ENCODE assay signal across 1 cellular context in the genomic region with DNA sequence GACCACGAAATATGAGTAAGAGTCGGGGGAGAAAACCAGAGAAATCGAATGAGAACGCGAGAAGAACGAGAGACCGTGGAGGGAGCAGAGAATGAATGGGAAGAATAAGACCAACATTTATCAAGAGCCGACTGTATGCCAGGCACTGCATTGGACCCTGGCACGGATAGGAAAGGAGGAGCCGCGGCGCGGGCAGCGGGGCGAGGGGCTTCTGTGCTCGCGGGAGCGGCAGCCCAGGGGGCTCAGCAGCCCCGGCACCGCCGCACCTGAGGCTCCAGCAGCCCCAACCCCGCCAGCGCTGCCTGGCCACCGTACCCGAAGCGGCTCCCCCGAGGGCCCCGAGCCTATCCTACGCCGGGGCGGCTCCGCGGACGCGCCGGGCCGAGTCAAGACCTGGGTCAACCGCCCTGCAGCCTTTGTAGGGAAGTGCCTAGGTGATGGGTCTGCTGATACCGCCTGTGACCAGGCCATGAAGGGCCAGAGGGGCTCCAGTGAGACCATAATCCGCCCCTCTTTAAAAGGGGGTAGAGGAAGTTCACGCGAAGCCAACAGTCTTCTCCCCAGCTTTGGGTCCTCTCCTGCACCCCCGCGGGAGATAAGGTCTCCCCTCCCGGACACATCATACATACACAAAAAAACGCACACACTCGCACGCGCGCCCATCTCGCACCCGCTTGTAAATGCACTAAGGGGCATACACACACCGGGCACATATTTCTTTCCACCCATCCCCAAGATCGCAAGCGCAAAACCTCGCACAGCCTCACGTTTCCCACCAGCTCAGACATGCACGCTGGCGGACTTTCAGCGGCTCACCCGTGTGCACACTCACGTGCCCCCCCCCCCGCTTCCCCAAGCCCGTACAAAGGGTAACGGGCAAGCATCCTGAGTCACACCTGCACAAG.
TF ChIP-seq lines count a peak whose summit lies in the region.

No MANE protein-coding gene starts in this region.

TF ChIP-seq in HepG2, 621 proteins besides CTCF, POLR2A, EP300 and RAD21 (continued from another document and continues in another):
- TF ChIP-seq, protein P1, sequence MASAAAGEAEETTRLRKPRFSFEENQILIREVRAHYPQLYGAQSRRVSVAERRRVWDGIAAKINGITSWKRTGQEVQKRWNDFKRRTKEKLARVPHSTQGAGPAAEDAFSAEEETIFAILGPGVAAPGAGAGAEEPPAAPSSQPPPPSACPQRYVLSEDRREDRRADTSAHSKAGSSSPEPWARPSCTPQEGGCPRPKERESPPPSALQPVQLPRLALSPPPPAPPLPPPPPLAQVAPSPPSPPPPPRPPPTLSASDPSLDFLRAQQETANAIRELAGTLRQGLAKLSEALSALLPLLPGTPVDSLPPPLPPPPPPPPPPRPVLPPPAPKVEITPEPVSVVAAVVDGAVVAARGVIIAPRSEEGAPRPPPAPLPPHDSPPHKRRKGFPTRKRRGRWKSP (CRISPR knock-in tag; IDR thresholded peaks at IDR 0.05) = no peak; the same call in 1 of the 2 replicates
- TF ChIP-seq ZNF543 (CRISPR knock-in tag; IDR thresholded peaks at IDR 0.05) = 0 out of 2 replicates have a peak, but pooled peaks have one; percentile 8
- TF ChIP-seq RARA (CRISPR knock-in tag; IDR thresholded peaks at IDR 0.05) = 0 out of 2 replicates have a peak, but pooled peaks have one; percentile 10
- TF ChIP-seq, protein P2, sequence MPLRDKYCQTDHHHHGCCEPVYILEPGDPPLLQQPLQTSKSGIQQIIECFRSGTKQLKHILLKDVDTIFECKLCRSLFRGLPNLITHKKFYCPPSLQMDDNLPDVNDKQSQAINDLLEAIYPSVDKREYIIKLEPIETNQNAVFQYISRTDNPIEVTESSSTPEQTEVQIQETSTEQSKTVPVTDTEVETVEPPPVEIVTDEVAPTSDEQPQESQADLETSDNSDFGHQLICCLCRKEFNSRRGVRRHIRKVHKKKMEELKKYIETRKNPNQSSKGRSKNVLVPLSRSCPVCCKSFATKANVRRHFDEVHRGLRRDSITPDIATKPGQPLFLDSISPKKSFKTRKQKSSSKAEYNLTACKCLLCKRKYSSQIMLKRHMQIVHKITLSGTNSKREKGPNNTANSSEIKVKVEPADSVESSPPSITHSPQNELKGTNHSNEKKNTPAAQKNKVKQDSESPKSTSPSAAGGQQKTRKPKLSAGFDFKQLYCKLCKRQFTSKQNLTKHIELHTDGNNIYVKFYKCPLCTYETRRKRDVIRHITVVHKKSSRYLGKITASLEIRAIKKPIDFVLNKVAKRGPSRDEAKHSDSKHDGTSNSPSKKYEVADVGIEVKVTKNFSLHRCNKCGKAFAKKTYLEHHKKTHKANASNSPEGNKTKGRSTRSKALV (CRISPR knock-in tag; IDR thresholded peaks at IDR 0.05) = peak; percentile 38; the same call in 1 of the 2 replicates
- peak; percentile 15 for TF ChIP-seq HNRNPLL (IDR thresholded peaks at IDR 0.05; ENCODE audit: low read depth, low read length, poor library complexity, severe bottlenecking)
- TF ChIP-seq, protein P3, sequence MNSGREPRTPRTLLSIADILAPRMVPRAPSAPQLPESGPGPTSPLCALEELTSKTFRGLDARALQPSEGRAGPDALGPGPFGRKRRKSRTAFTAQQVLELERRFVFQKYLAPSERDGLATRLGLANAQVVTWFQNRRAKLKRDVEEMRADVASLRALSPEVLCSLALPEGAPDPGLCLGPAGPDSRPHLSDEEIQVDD (CRISPR knock-in tag; IDR thresholded peaks at IDR 0.05; ENCODE audit: borderline replicate concordance) = 0 out of 2 replicates have a peak, but pooled peaks have one; percentile 42
- TF ChIP-seq, protein P4, sequence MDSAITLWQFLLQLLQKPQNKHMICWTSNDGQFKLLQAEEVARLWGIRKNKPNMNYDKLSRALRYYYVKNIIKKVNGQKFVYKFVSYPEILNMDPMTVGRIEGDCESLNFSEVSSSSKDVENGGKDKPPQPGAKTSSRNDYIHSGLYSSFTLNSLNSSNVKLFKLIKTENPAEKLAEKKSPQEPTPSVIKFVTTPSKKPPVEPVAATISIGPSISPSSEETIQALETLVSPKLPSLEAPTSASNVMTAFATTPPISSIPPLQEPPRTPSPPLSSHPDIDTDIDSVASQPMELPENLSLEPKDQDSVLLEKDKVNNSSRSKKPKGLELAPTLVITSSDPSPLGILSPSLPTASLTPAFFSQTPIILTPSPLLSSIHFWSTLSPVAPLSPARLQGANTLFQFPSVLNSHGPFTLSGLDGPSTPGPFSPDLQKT (CRISPR knock-in tag; IDR thresholded peaks at IDR 0.05; ENCODE audit: borderline replicate concordance) = no peak
- TF ChIP-seq ZBTB7A (CRISPR knock-in tag; IDR thresholded peaks at IDR 0.05) = no peak
- no peak for TF ChIP-seq ZNF317 (CRISPR knock-in tag; IDR thresholded peaks at IDR 0.05)
- peak; percentile 13; the same call in 1 of the 2 replicates for TF ChIP-seq ZNF441 (CRISPR knock-in tag; IDR thresholded peaks at IDR 0.05; ENCODE audit: borderline replicate concordance)
- TF ChIP-seq, protein P5, sequence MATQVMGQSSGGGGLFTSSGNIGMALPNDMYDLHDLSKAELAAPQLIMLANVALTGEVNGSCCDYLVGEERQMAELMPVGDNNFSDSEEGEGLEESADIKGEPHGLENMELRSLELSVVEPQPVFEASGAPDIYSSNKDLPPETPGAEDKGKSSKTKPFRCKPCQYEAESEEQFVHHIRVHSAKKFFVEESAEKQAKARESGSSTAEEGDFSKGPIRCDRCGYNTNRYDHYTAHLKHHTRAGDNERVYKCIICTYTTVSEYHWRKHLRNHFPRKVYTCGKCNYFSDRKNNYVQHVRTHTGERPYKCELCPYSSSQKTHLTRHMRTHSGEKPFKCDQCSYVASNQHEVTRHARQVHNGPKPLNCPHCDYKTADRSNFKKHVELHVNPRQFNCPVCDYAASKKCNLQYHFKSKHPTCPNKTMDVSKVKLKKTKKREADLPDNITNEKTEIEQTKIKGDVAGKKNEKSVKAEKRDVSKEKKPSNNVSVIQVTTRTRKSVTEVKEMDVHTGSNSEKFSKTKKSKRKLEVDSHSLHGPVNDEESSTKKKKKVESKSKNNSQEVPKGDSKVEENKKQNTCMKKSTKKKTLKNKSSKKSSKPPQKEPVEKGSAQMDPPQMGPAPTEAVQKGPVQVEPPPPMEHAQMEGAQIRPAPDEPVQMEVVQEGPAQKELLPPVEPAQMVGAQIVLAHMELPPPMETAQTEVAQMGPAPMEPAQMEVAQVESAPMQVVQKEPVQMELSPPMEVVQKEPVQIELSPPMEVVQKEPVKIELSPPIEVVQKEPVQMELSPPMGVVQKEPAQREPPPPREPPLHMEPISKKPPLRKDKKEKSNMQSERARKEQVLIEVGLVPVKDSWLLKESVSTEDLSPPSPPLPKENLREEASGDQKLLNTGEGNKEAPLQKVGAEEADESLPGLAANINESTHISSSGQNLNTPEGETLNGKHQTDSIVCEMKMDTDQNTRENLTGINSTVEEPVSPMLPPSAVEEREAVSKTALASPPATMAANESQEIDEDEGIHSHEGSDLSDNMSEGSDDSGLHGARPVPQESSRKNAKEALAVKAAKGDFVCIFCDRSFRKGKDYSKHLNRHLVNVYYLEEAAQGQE (IDR thresholded peaks at IDR 0.05; ENCODE audit: borderline replicate concordance in 1 of 2, low read depth in 1 of 2, low read length in 2 of 2) = no peak
- TF ChIP-seq ZNF17 (CRISPR knock-in tag; IDR thresholded peaks at IDR 0.05) = no peak
- TF ChIP-seq RFX5 (IDR thresholded peaks at IDR 0.05; ENCODE audit: low read depth, low read length) = no peak
- no peak for TF ChIP-seq ZNF713 (CRISPR knock-in tag; IDR thresholded peaks at IDR 0.05)
- no peak for TF ChIP-seq ZIK1 (CRISPR knock-in tag; IDR thresholded peaks at IDR 0.05; ENCODE audit: borderline replicate concordance, low read depth)
- no peak for TF ChIP-seq NCOA2 (CRISPR knock-in tag; IDR thresholded peaks at IDR 0.05)
- TF ChIP-seq ADNP (CRISPR knock-in tag; IDR thresholded peaks at IDR 0.05) = no peak
- peak; percentile 10; the same call in 1 of the 2 replicates for TF ChIP-seq TBX3 (IDR thresholded peaks at IDR 0.05; ENCODE audit: borderline replicate concordance)
- TF ChIP-seq, protein P6, sequence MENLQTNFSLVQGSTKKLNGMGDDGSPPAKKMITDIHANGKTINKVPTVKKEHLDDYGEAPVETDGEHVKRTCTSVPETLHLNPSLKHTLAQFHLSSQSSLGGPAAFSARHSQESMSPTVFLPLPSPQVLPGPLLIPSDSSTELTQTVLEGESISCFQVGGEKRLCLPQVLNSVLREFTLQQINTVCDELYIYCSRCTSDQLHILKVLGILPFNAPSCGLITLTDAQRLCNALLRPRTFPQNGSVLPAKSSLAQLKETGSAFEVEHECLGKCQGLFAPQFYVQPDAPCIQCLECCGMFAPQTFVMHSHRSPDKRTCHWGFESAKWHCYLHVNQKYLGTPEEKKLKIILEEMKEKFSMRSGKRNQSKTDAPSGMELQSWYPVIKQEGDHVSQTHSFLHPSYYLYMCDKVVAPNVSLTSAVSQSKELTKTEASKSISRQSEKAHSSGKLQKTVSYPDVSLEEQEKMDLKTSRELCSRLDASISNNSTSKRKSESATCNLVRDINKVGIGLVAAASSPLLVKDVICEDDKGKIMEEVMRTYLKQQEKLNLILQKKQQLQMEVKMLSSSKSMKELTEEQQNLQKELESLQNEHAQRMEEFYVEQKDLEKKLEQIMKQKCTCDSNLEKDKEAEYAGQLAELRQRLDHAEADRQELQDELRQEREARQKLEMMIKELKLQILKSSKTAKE (CRISPR knock-in tag; IDR thresholded peaks at IDR 0.05; ENCODE audit: borderline replicate concordance) = no peak
- TF ChIP-seq PAF1 (CRISPR knock-in tag; IDR thresholded peaks at IDR 0.05) = no peak
- no peak for TF ChIP-seq ZNF839 (CRISPR knock-in tag; IDR thresholded peaks at IDR 0.05; ENCODE audit: borderline replicate concordance)
- TF ChIP-seq, protein P7, sequence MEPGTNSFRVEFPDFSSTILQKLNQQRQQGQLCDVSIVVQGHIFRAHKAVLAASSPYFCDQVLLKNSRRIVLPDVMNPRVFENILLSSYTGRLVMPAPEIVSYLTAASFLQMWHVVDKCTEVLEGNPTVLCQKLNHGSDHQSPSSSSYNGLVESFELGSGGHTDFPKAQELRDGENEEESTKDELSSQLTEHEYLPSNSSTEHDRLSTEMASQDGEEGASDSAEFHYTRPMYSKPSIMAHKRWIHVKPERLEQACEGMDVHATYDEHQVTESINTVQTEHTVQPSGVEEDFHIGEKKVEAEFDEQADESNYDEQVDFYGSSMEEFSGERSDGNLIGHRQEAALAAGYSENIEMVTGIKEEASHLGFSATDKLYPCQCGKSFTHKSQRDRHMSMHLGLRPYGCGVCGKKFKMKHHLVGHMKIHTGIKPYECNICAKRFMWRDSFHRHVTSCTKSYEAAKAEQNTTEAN (CRISPR knock-in tag; conservative IDR thresholded peaks at IDR 0.05) = peak; percentile 43
- TF ChIP-seq ZEB1 (IDR thresholded peaks at IDR 0.05; ENCODE audit: insufficient replicate concordance, low read depth) = no peak
- TF ChIP-seq SRY (CRISPR knock-in tag; IDR thresholded peaks at IDR 0.05) = no peak
- TF ChIP-seq SP140L (CRISPR knock-in tag; IDR thresholded peaks at IDR 0.05; ENCODE audit: borderline replicate concordance) = no peak
- TF ChIP-seq BHLHE40 (IDR thresholded peaks at IDR 0.05; ENCODE audit: low read length) = peak; percentile 95
- TF ChIP-seq CBX2 (IDR thresholded peaks at IDR 0.05; ENCODE audit: low read depth, low read length) = no peak
- no peak for TF ChIP-seq CBX2 (CRISPR knock-in tag; IDR thresholded peaks at IDR 0.05; ENCODE audit: low read depth)
- 0 out of 2 replicates have a peak, but pooled peaks have one; percentile 24 for TF ChIP-seq RNF2 (conservative IDR thresholded peaks at IDR 0.05; ENCODE audit: low read depth)
- TF ChIP-seq ZNF331 (CRISPR knock-in tag; IDR thresholded peaks at IDR 0.05) = 0 out of 2 replicates have a peak, but pooled peaks have one; percentile 17
- TF ChIP-seq MTF1 (CRISPR knock-in tag; IDR thresholded peaks at IDR 0.05) = no peak
- no peak for TF ChIP-seq ZFP36L2 (CRISPR knock-in tag; IDR thresholded peaks at IDR 0.05)
- TF ChIP-seq XBP1 (CRISPR knock-in tag; IDR thresholded peaks at IDR 0.05) = no peak
- TF ChIP-seq KAT7 (CRISPR knock-in tag; IDR thresholded peaks at IDR 0.05; ENCODE audit: borderline replicate concordance) = no peak
- no peak for TF ChIP-seq MAF1 (CRISPR knock-in tag; IDR thresholded peaks at IDR 0.05; ENCODE audit: borderline replicate concordance)
- TF ChIP-seq ZNF768 (CRISPR knock-in tag; IDR thresholded peaks at IDR 0.05) = no peak
- TF ChIP-seq, protein P8, sequence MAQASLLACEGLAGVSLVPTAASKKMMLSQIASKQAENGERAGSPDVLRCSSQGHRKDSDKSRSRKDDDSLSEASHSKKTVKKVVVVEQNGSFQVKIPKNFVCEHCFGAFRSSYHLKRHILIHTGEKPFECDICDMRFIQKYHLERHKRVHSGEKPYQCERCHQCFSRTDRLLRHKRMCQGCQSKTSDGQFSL (CRISPR knock-in tag; IDR thresholded peaks at IDR 0.05) = peak; percentile 72; the same call in 1 of the 2 replicates
- TF ChIP-seq, protein P9, sequence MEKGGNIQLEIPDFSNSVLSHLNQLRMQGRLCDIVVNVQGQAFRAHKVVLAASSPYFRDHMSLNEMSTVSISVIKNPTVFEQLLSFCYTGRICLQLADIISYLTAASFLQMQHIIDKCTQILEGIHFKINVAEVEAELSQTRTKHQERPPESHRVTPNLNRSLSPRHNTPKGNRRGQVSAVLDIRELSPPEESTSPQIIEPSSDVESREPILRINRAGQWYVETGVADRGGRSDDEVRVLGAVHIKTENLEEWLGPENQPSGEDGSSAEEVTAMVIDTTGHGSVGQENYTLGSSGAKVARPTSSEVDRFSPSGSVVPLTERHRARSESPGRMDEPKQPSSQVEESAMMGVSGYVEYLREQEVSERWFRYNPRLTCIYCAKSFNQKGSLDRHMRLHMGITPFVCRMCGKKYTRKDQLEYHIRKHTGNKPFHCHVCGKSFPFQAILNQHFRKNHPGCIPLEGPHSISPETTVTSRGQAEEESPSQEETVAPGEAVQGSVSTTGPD (CRISPR knock-in tag; IDR thresholded peaks at IDR 0.05) = no peak
- TF ChIP-seq TCF7 (IDR thresholded peaks at IDR 0.05; ENCODE audit: low read depth) = no peak
- no peak; the same call in 1 of the 2 replicates for TF ChIP-seq TSC22D2 (CRISPR knock-in tag; IDR thresholded peaks at IDR 0.05; ENCODE audit: borderline replicate concordance)
- peak; percentile 65 for TF ChIP-seq ZNF777 (CRISPR knock-in tag; IDR thresholded peaks at IDR 0.05)
- TF ChIP-seq ARID2 (CRISPR knock-in tag; IDR thresholded peaks at IDR 0.05; ENCODE audit: borderline replicate concordance) = no peak
- no peak for TF ChIP-seq ZNF747 (CRISPR knock-in tag; IDR thresholded peaks at IDR 0.05; ENCODE audit: borderline replicate concordance)
- TF ChIP-seq, protein P10, sequence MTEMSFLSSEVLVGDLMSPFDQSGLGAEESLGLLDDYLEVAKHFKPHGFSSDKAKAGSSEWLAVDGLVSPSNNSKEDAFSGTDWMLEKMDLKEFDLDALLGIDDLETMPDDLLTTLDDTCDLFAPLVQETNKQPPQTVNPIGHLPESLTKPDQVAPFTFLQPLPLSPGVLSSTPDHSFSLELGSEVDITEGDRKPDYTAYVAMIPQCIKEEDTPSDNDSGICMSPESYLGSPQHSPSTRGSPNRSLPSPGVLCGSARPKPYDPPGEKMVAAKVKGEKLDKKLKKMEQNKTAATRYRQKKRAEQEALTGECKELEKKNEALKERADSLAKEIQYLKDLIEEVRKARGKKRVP (CRISPR knock-in tag; IDR thresholded peaks at IDR 0.05) = no peak
